Comparison of ENCODE assay signal across 22 cellular contexts in the genomic region with DNA sequence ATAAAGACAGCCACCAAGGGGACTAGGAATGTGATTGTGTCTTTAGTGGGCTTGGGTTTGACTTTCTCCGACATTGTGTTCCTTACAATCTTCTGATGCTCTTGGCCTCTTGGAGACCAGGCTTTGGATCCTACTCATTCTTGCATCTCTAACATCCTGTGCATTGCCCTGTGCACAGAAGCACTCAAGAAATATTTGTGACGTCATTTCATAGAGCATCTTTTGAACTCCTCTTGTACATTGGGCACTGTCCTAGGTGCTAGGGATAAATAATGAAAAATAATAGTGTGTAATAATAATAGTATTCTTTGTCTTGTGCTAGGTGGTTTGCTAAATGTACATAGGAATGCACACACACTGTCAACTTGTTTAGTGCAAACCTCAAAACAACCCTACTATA.
DNase-seq lines count a peak whose midpoint lies in the region; ATAC-seq, FAIRE-seq and TF ChIP-seq lines count a peak whose summit lies in the region.
"Had no signal": no experiment of that assay in that cellular context is flagged by ENCODE, and none has a peak within 500 bp of the region (broad histone marks: within the 10 kb centered on the region; RNA-seq: fewer than 3 reads in every experiment).

No MANE protein-coding gene starts in this region.

- no peak overlapping the region for H2BK12ac ChIP-seq in H1 (ENCODE audit: low read depth, low read length)

- no peaks in the 10 kb centered on the region for H3K9me3 ChIP-seq in HEK293 (ENCODE audit: control insufficient read depth, insufficient read depth, low read depth, low read length)
- H3K9me3 ChIP-seq in H1 (ENCODE audit: insufficient read depth in 2 of 2, low read depth in 1 of 2, low read length in 1 of 2): peaks cover 11 to 19% of the 10 kb centered on the region in 2 experiments
- H3K9me3 ChIP-seq: BE2C had no signal

- H4K20me1 ChIP-seq in H1 (replicated peaks in 1 of 2; ENCODE audit: control insufficient read depth in 1 of 2, insufficient read depth in 2 of 2, low read length in 2 of 2): no peaks in the 10 kb centered on the region
- H4K20me1 ChIP-seq: BLaER1 had no signal

- no peak for FAIRE-seq in H1 (lab: Jason Lieb, UNC)
- FAIRE-seq: A204.1, D721Med, G401.6, GM12891, GM19239 had no signal

- WGBS in H1 (ENCODE audit: extremely low coverage in 1 of 2, insufficient coverage in 1 of 2, insufficient read length in 1 of 2, insufficient replicate concordance in 2 of 2, low coverage in 1 of 2, low lambda C conversion rate in 2 of 2, missing lambda C conversion rate in 1 of 2), 2 experiments: 65% methylated on average over 2 of the region's 2 CpGs; no CpG with 5 or more reads in 1 of the 2 experiments

- H4K5ac ChIP-seq in H1 (ENCODE audit: insufficient read length, low read depth, low read length): no peak overlapping the region

- no peaks in the 10 kb centered on the region for H3K36me3 Mint-ChIP-seq in Calu3 (ENCODE audit: insufficient read depth, unreplicated experiment)
- H3K36me3 Mint-ChIP-seq: CD14-positive monocyte; CD4-positive, alpha-beta memory T cell; CD4-positive, CD25-positive, alpha-beta regulatory T cell; CD8-positive, alpha-beta memory T cell had no signal

- no peak overlapping the region for H3K4me2 ChIP-seq in H1 (ENCODE audit: insufficient read depth in 1 of 2, low read depth in 2 of 2, low read length in 2 of 2)
- H3K4me2 ChIP-seq: BLaER1 had no signal

- H3K27ac Mint-ChIP-seq in Calu3 (ENCODE audit: unreplicated experiment): no peak overlapping the region
- H3K27ac Mint-ChIP-seq: CD14-positive monocyte; CD4-positive, alpha-beta memory T cell; CD4-positive, CD25-positive, alpha-beta regulatory T cell; CD8-positive, alpha-beta memory T cell had no signal

- H3K4me1 ChIP-seq in HEK293 (ENCODE audit: control insufficient read depth, insufficient read depth, low read length) (no peaks in the 10 kb centered on the region), H1 (replicated peaks in 1 of 4; ENCODE audit: control insufficient read depth in 3 of 4, insufficient read depth in 4 of 4, low read length in 3 of 4) (peaks cover 0 to 7% (median 1%) of the 10 kb centered on the region in 4 experiments; a peak in 3 of 7 replicates)
- H3K4me1 ChIP-seq: BE2C had no signal

- ATAC-seq in GM21619 (IDR thresholded peaks at IDR 0.05; ENCODE audit: unreplicated experiment): no peak

- H3K79me1 ChIP-seq in H1 (ENCODE audit: low read depth, low read length): no peaks in the 10 kb centered on the region

- H2BK5ac ChIP-seq in H1 (ENCODE audit: low read depth, low read length): no peak overlapping the region

- H3K79me2 ChIP-seq in H1 (ENCODE audit: control insufficient read depth in 1 of 2, insufficient read depth in 2 of 2, low read length in 2 of 2): no peaks in the 10 kb centered on the region

- TF ChIP-seq CTCF in HEK293 (tag by site-specific recombination; IDR thresholded peaks at IDR 0.05) (no peak), H1 (IDR thresholded peaks at IDR 0.05; ENCODE audit: control extremely low read depth in 1 of 3, insufficient read depth in 1 of 3, low read depth in 1 of 3, low read length in 3 of 3) (no peak), Calu3 (IDR thresholded peaks at IDR 0.05; ENCODE audit: unreplicated experiment) (no peak)

- no peak overlapping the region for H3K9ac ChIP-seq in H1 (replicated peaks in 1 of 4; ENCODE audit: extremely low read depth in 1 of 4, low read depth in 3 of 4, low read length in 3 of 4)
- H3K9ac ChIP-seq: BLaER1 had no signal

- TF ChIP-seq RAD21 in Ishikawa (IDR thresholded peaks at IDR 0.05; ENCODE audit: low read depth) (no peak), H1 (IDR thresholded peaks at IDR 0.05 in 1 of 2, conservative IDR thresholded peaks at IDR 0.05 in 1 of 2; ENCODE audit: low read depth in 2 of 2, low read length in 2 of 2) (no peak)

- H2AK5ac ChIP-seq in H1 (ENCODE audit: low read depth, low read length): no peak overlapping the region

- H3K27me3 Mint-ChIP-seq in Calu3 (ENCODE audit: unreplicated experiment): peaks cover 88% of the 10 kb centered on the region

- no peak overlapping the region for H2BK120ac ChIP-seq in H1 (replicated peaks; ENCODE audit: low read depth, low read length)

- intact Hi-C loops in Calu3 (cut with micrococcal nuclease; ENCODE audit: unreplicated experiment): no loop called here

- TF ChIP-seq EP300 in Ishikawa (IDR thresholded peaks at IDR 0.05; ENCODE audit: borderline replicate concordance) (no peak), H1 (IDR thresholded peaks at IDR 0.05; ENCODE audit: borderline replicate concordance in 1 of 2, low read depth in 2 of 2, low read length in 2 of 2) (no peak)

- no peak overlapping the region for H3K14ac ChIP-seq in H1 (ENCODE audit: insufficient read length)

- H3K23ac ChIP-seq in H1 (ENCODE audit: insufficient read length): no peak overlapping the region

- H3K27me3 ChIP-seq in H1 (replicated peaks in 1 of 4; ENCODE audit: control insufficient read depth in 3 of 4, extremely low read depth in 1 of 4, insufficient read depth in 3 of 4, low read length in 3 of 4): peaks cover 0 to 2% (median 0%) of the 10 kb centered on the region in 4 experiments; a peak in 1 of 7 replicates
- H3K27me3 ChIP-seq: BLaER1 had no signal

- H4K91ac ChIP-seq in H1 (replicated peaks; ENCODE audit: insufficient read length, low read length): no peak overlapping the region

- H3K4me3 ChIP-seq in HEK293 (ENCODE audit: low read depth, low read length) (no peak overlapping the region), H1 (ENCODE audit: extremely low read depth in 1 of 4, insufficient read depth in 2 of 4, low read depth in 3 of 4, low read length in 4 of 4) (no peak overlapping the region)
- H3K4me3 ChIP-seq: BLaER1 had no signal

- no peaks in the 10 kb centered on the region for H3K4me1 Mint-ChIP-seq in Calu3 (ENCODE audit: low read depth, unreplicated experiment)
- H3K4me1 Mint-ChIP-seq: CD14-positive monocyte; CD4-positive, alpha-beta memory T cell; CD4-positive, CD25-positive, alpha-beta regulatory T cell; CD8-positive, alpha-beta memory T cell had no signal

- peak overlapping the region; percentile 48; the same call in 1 of the 2 replicates for H2BK15ac ChIP-seq in H1 (ENCODE audit: low read length)

- no peaks in the 10 kb centered on the region for H3K23me2 ChIP-seq in H1 (ENCODE audit: low read depth, low read length)

- H3K4me3 Mint-ChIP-seq in Calu3 (ENCODE audit: low read depth, unreplicated experiment): no peak overlapping the region
- H3K4me3 Mint-ChIP-seq: CD14-positive monocyte; CD4-positive, alpha-beta memory T cell; CD4-positive, CD25-positive, alpha-beta regulatory T cell; CD8-positive, alpha-beta memory T cell had no signal

- H3K27ac ChIP-seq in HEK293 (ENCODE audit: extremely low read depth, low read depth, low read length): no peak overlapping the region
- no peak overlapping the region for H3K27ac ChIP-seq in H1 (ENCODE audit: low read depth, low read length)
- H3K27ac ChIP-seq: BLaER1 had no signal

- H3K9me3 Mint-ChIP-seq in Calu3 (ENCODE audit: low read depth, unreplicated experiment): peaks cover 3% of the 10 kb centered on the region

- BruUV-seq in Calu3 (replicated peaks; lab: Mats Ljungman, UMichigan): no TSS peak

- no peak for TF ChIP-seq POLR2A in H1 (IDR thresholded peaks at IDR 0.05; ENCODE audit: control extremely low read depth in 1 of 2, low read depth in 2 of 2, low read length in 2 of 2)

- H3K56ac ChIP-seq in H1 (replicated peaks; ENCODE audit: insufficient read length, low read depth, low read length): no peak overlapping the region

- no peak for DNase-seq in H1 (ENCODE audit: low read depth in 1 of 2, low spot score in 2 of 2)
- no peak for DNase-seq in Calu3
- DNase-seq: 8988T; ACHN; BE2C; C1 segment of cervical spinal cord; CD4-positive, alpha-beta memory T cell; CD4-positive, CD25-positive, alpha-beta regulatory T cell; CD8-positive, alpha-beta memory T cell; COR-L47; DMS79 treated with DMSO at 0.1 percent for 48 hours; GF-D8 had no signal

- no peak overlapping the region for H3K18ac ChIP-seq in H1 (ENCODE audit: extremely low read depth, low read length)

- H2AFZ ChIP-seq in H1 (ENCODE audit: low read length): no peak overlapping the region

- H4K8ac ChIP-seq in H1 (ENCODE audit: extremely low read depth, insufficient read depth, low read length): no peak overlapping the region

- POLR2A ChIA-PET in HEK293 (lab: Yijun Ruan, JAX) (no interaction called here), H1 (lab: Charles Lee; ENCODE audit: partially characterized antibody) (no interaction called here)

- no peaks in the 10 kb centered on the region for H3K36me3 ChIP-seq in HEK293 (ENCODE audit: control insufficient read depth in 2 of 2, insufficient read depth in 1 of 2, low read length in 2 of 2)
- H3K36me3 ChIP-seq in H1 (ENCODE audit: control insufficient read depth in 2 of 4, insufficient read depth in 4 of 4, low read length in 3 of 4): peaks cover 0 to 6% (median 0%) of the 10 kb centered on the region in 4 experiments; a peak in 2 of 8 replicates
- H3K36me3 ChIP-seq: BE2C, BLaER1 had no signal

- no peak overlapping the region for H3K4ac ChIP-seq in H1 (replicated peaks; ENCODE audit: insufficient read length, low read depth, low read length)

- CTCF ChIA-PET in HEK293 (lab: Yijun Ruan, JAX): no interaction called here
- CTCF ChIA-PET in H1 (lab: Charles Lee; ENCODE audit: partially characterized antibody): interaction anchor here (1.1 kb wide), 1 partner anchor 332 kb away, joined by 3 read pairs; no protein-coding TSS in a partner anchor
- CTCF ChIA-PET in Calu3 (lab: Charles Lee): no interaction called here

- no peak overlapping the region for H2BK20ac ChIP-seq in H1 (ENCODE audit: low read length)

TF ChIP-seq in Ishikawa, 13 proteins besides CTCF, POLR2A, EP300 and RAD21 (continues in another document):
- no peak for TF ChIP-seq CREB1 (IDR thresholded peaks at IDR 0.05; ENCODE audit: low read depth)

TF ChIP-seq in H1, 55 proteins besides CTCF, POLR2A, EP300 and RAD21 (continues in another document):
- no peak for TF ChIP-seq KDM5A (IDR thresholded peaks at IDR 0.05; ENCODE audit: low read length)
- TF ChIP-seq BCL11A (IDR thresholded peaks at IDR 0.05; ENCODE audit: low read depth in 2 of 2, low read length in 2 of 2): no peak
- no peak for TF ChIP-seq CREB1 (IDR thresholded peaks at IDR 0.05)
- TF ChIP-seq HDAC6 (IDR thresholded peaks at IDR 0.05; ENCODE audit: low read depth, low read length): no peak
- TF ChIP-seq ZNF274 (IDR thresholded peaks at IDR 0.05; ENCODE audit: borderline replicate concordance, extremely low read depth, low read length): no peak
- TF ChIP-seq, protein P1, sequence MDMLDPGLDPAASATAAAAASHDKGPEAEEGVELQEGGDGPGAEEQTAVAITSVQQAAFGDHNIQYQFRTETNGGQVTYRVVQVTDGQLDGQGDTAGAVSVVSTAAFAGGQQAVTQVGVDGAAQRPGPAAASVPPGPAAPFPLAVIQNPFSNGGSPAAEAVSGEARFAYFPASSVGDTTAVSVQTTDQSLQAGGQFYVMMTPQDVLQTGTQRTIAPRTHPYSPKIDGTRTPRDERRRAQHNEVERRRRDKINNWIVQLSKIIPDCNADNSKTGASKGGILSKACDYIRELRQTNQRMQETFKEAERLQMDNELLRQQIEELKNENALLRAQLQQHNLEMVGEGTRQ (IDR thresholded peaks at IDR 0.05; ENCODE audit: low read length): no peak
- no peak for TF ChIP-seq CBX8 (IDR thresholded peaks at IDR 0.05; ENCODE audit: borderline replicate concordance, low read depth, low read length)
- no peak for TF ChIP-seq FOSL1 (IDR thresholded peaks at IDR 0.05; ENCODE audit: insufficient read depth, low read depth, low read length)
